In the genomic region with DNA sequence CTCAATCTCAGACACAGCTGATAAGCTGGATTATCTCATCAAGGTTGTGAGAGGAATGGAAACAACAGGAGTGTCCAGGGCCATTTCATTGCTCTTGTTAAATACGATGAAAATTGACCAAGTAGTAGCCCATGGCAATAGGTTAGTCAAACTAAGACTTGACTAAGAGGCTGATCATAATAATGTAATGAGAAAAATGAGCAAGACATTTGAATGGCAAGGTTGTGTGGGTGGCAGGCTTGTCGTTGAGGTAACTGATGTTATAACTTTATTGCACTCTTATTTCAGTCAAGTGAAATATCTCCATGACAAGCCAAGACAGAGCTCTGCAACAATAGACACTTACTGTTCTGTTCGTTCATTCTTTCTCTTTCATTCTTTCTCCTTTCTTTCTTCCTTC, we compare ENCODE assay signal across 13 cellular contexts.
"Had no signal": no experiment of that assay in that cellular context is flagged by ENCODE, and none has a peak within 500 bp of the region (broad histone marks: within the 10 kb centered on the region; RNA-seq: fewer than 3 reads in every experiment).

No MANE protein-coding gene starts in this region.

- H3K4me1 ChIP-seq: pancreas, transverse colon had no signal

- H3K27me3 ChIP-seq: transverse colon had no signal

- H3K4me3 ChIP-seq: pancreas, transverse colon had no signal

- H3K9me3 Mint-ChIP-seq: central memory CD8-positive, alpha-beta T cell had no signal

- H3K27ac ChIP-seq: pancreas, transverse colon, VCaP had no signal

- DNase-seq: activated CD8-positive, alpha-beta memory T cell treated with anti-CD3 and anti-CD28 coated beads, Interleukin-2, amount 50 U/mL, for 4 hours; activated gamma-delta T cell; cortex of kidney; effector CD8-positive, alpha-beta T cell; kidney; left ventricle myocardium superior; pancreas; retina; T1000; transverse colon had no signal

- ATAC-seq: left ventricle myocardium superior, pancreas had no signal

- H3K36me3 ChIP-seq: pancreas, transverse colon had no signal

- H3K9me3 ChIP-seq: pancreas, transverse colon had no signal

- H3K4me1 Mint-ChIP-seq: central memory CD8-positive, alpha-beta T cell had no signal

- H3K4me3 Mint-ChIP-seq: central memory CD8-positive, alpha-beta T cell; neural crest cell had no signal
